1 cellular context compared by ENCODE assay signal in genomic region chr14:72925171-72925759, GRCh38.
TF ChIP-seq lines count a peak whose summit lies in the region.

No MANE protein-coding gene starts in this region.

TF ChIP-seq in HepG2, 621 proteins besides CTCF, POLR2A, EP300 and RAD21 (continued from another document):
- TF ChIP-seq ZFP1 (CRISPR knock-in tag; IDR thresholded peaks at IDR 0.05) (0 out of 2 replicates have a peak, but pooled peaks have one; percentile 16), MED1 (CRISPR knock-in tag; IDR thresholded peaks at IDR 0.05) (no peak), ZNF670 (CRISPR knock-in tag; IDR thresholded peaks at IDR 0.05; ENCODE audit: borderline replicate concordance) (no peak), TBX2 (CRISPR knock-in tag; IDR thresholded peaks at IDR 0.05; ENCODE audit: borderline replicate concordance) (peak; percentile 29; the same call in 1 of the 2 replicates), ZBTB26 (CRISPR knock-in tag; IDR thresholded peaks at IDR 0.05; ENCODE audit: borderline replicate concordance) (no peak), ZNF333 (CRISPR knock-in tag; IDR thresholded peaks at IDR 0.05; ENCODE audit: borderline replicate concordance) (no peak), ARNT2 (CRISPR knock-in tag; IDR thresholded peaks at IDR 0.05; ENCODE audit: low read depth) (no peak), ZNF460 (CRISPR knock-in tag; IDR thresholded peaks at IDR 0.05; ENCODE audit: borderline replicate concordance) (no peak), ZFP36L1 (CRISPR knock-in tag; IDR thresholded peaks at IDR 0.05) (no peak), TRAFD1 (CRISPR knock-in tag; IDR thresholded peaks at IDR 0.05; ENCODE audit: borderline replicate concordance) (0 out of 2 replicates have a peak, but pooled peaks have one; percentile 76), ZBTB42 (CRISPR knock-in tag; IDR thresholded peaks at IDR 0.05) (no peak), NCOA2 (CRISPR knock-in tag; IDR thresholded peaks at IDR 0.05) (no peak), NFIC (IDR thresholded peaks at IDR 0.05; ENCODE audit: low read length) (no peak), ONECUT2 (CRISPR knock-in tag; IDR thresholded peaks at IDR 0.05) (no peak), HNRNPUL1 (IDR thresholded peaks at IDR 0.05; ENCODE audit: low read depth, low read length) (no peak), FOXP4 (CRISPR knock-in tag; IDR thresholded peaks at IDR 0.05) (0 out of 2 replicates have a peak, but pooled peaks have one; percentile 10), ZNF550 (CRISPR knock-in tag; IDR thresholded peaks at IDR 0.05; ENCODE audit: borderline replicate concordance) (no peak), SATB2 (CRISPR knock-in tag; IDR thresholded peaks at IDR 0.05) (no peak), DMAP1 (CRISPR knock-in tag; IDR thresholded peaks at IDR 0.05) (no peak), KLF11 (CRISPR knock-in tag; IDR thresholded peaks at IDR 0.05) (no peak), RARA (CRISPR knock-in tag; IDR thresholded peaks at IDR 0.05) (0 out of 2 replicates have a peak, but pooled peaks have one; percentile 22), MIER2 (CRISPR knock-in tag; IDR thresholded peaks at IDR 0.05) (0 out of 2 replicates have a peak, but pooled peaks have one; percentile 40), HBP1 (CRISPR knock-in tag; IDR thresholded peaks at IDR 0.05; ENCODE audit: low read depth) (no peak), FOSL1 (CRISPR knock-in tag; IDR thresholded peaks at IDR 0.05; ENCODE audit: borderline replicate concordance) (no peak), THRA (CRISPR knock-in tag; IDR thresholded peaks at IDR 0.05; ENCODE audit: borderline replicate concordance) (peak; percentile 21; the same call in 1 of the 2 replicates), U2AF2 (IDR thresholded peaks at IDR 0.05; ENCODE audit: low read depth, low read length) (no peak), ZNF350 (CRISPR knock-in tag; IDR thresholded peaks at IDR 0.05; ENCODE audit: borderline replicate concordance, low read depth) (no peak), ATF2 (CRISPR knock-in tag; IDR thresholded peaks at IDR 0.05) (no peak), ZGPAT (CRISPR knock-in tag; IDR thresholded peaks at IDR 0.05) (0 out of 2 replicates have a peak, but pooled peaks have one; percentile 18), ZFY (CRISPR knock-in tag; IDR thresholded peaks at IDR 0.05) (peak; percentile 48; the same call in 1 of the 2 replicates), MIXL1 (CRISPR knock-in tag; IDR thresholded peaks at IDR 0.05) (0 out of 2 replicates have a peak, but pooled peaks have one; percentile 11), RNF2 (conservative IDR thresholded peaks at IDR 0.05; ENCODE audit: low read depth) (no peak), ZNF280B (CRISPR knock-in tag; IDR thresholded peaks at IDR 0.05; ENCODE audit: borderline replicate concordance) (no peak), POLR2AphosphoS5 (IDR thresholded peaks at IDR 0.05; ENCODE audit: low read depth, low read length) (no peak), ZNF496 (CRISPR knock-in tag; IDR thresholded peaks at IDR 0.05; ENCODE audit: insufficient replicate concordance) (no peak), KDM6A (CRISPR knock-in tag; IDR thresholded peaks at IDR 0.05; ENCODE audit: low read depth) (no peak), ZNF143 (CRISPR knock-in tag; IDR thresholded peaks at IDR 0.05) (no peak)
